1 cellular context compared by ENCODE assay signal in the genomic region with DNA sequence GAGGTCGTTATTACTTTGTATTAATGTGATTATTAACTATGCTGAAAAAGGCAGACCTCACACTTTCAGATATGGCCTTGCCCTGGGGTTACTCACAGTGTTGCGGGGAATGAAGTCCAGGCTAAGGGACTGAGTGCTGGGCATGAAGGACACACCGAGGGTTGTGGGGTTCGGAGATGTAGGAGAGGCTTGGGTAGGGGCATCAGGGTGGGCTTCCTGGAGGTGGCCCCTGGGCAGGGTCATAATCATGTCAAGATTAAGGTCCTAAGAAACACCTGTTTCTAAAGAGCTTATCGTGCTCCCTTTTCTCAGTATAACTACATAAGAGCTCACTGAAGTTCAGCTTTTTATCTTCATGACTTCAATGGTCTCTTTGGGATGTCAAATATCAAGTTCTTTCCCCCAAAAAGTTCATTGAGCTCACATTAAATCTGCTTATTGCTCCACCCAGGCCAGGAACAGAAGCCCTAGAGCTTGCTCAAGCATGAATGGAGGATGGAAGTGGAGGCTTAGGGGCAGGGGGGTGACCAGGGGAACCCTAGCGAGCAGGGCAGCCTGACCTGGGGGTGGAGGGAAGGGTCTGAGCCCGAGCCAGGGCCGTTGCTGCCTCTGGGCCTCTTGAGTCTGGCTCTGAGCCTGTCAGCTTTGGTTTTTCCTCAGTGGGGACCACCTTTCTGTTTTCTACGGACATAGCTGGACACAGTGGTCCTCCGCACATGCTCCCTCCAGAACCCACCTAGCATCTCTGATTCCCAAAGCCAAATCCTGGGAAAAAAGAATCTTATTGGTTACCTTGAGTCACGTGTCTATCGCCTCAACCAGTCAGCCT.
TF ChIP-seq lines count a peak whose summit lies in the region.

No MANE protein-coding gene starts in this region.

TF ChIP-seq in HepG2, 621 proteins besides CTCF, POLR2A, EP300 and RAD21:
- TF ChIP-seq HNRNPL (IDR thresholded peaks at IDR 0.05; ENCODE audit: low read depth, low read length), result no peak
- TF ChIP-seq, protein P1, sequence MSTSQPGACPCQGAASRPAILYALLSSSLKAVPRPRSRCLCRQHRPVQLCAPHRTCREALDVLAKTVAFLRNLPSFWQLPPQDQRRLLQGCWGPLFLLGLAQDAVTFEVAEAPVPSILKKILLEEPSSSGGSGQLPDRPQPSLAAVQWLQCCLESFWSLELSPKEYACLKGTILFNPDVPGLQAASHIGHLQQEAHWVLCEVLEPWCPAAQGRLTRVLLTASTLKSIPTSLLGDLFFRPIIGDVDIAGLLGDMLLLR (CRISPR knock-in tag; IDR thresholded peaks at IDR 0.05), result 0 out of 2 replicates have a peak, but pooled peaks have one; percentile 35
TF ChIP-seq in HepG2: peak in this region for 1.
